16 cellular contexts compared by ENCODE assay signal in genomic region chr22:48238966-48239365, GRCh38.
"Had no signal": no experiment of that assay in that cellular context is flagged by ENCODE, and none has a peak within 500 bp of the region (broad histone marks: within the 10 kb centered on the region; RNA-seq: fewer than 3 reads in every experiment).

No MANE protein-coding gene starts in this region.

- H3K4me3 ChIP-seq: gastroesophageal sphincter, prostate gland, right lobe of liver, suprapubic skin had no signal

- H3K36me3 ChIP-seq: gastroesophageal sphincter, neutrophil, prostate gland, right lobe of liver, suprapubic skin had no signal

- H3K9me3 ChIP-seq: neutrophil, prostate gland, right lobe of liver, suprapubic skin had no signal

- H3K27ac ChIP-seq: epithelial cell of prostate, gastroesophageal sphincter, neutrophil, prostate gland, right lobe of liver, suprapubic skin had no signal

- H3K4me1 ChIP-seq: gastroesophageal sphincter, prostate gland, right lobe of liver, suprapubic skin had no signal

- ATAC-seq: gastroesophageal sphincter had no signal

- DNase-seq: activated CD4-positive, alpha-beta T cell treated with anti-CD3 and anti-CD28 coated beads, Interleukin-2, amount 10 ng/mL, durations not matched to agents 24 days and 14 days; activated naive CD4-positive, alpha-beta T cell treated with anti-CD3 and anti-CD28 coated beads, Interleukin-2, amount 10 ng/mL, durations not matched to agents 7 days and 5 days; central memory CD4-positive, alpha-beta T cell; cortex of kidney; effector memory CD4-positive, alpha-beta T cell; kidney; naive B cell; stimulated activated CD4-positive, alpha-beta T cell treated with anti-CD3 and anti-CD28 coated beads, Interleukin-12 subunit alpha, Interleukin-12 subunit beta, amount 100 ng/mL, for 4 hours; stimulated activated naive CD4-positive, alpha-beta T cell; T-helper 1 cell had no signal

- H3K27me3 ChIP-seq: right lobe of liver had no signal
